In the genomic region with DNA sequence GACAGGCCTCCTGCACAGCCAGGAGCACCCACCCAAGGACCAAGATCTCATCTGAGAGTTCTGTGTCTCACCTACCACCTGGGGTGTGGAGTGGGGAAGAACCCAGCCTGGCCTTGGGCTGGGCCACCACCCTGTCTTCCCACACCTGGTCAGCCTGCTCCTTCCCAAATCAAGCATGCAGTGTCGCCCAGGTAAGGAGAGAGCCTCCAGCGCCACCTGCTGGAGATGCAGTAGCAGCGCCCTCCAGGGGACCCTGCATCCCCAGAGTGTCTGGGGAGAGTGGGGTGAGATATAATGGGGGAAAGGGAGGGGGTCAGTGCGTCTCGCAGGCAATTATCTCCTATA, we compare ENCODE assay signal across 8 cellular contexts. TPM values are rescaled to one million over a fixed set of nuclear protein-coding genes. Genes with fewer than 3 reads are reported as not detected.
A peak's percentile ranks its signal among the peaks of the same experiment; 100 is the strongest.
DNase-seq lines count a peak whose midpoint lies in the region; ATAC-seq and TF ChIP-seq lines count a peak whose summit lies in the region.

No MANE protein-coding gene starts in this region.

- no peaks in the 10 kb centered on the region for H3F3A ChIP-seq in neural cell (ENCODE audit: insufficient read depth, low read length, poor library complexity, severe bottlenecking)

- H4K20me1 ChIP-seq in neural cell (ENCODE audit: insufficient read depth) = no peaks in the 10 kb centered on the region

- DNase-seq in BE2C (peak; percentile 64), HAP-1 (ENCODE audit: low spot score in 2 of 2) (peak; percentile 54 to 76), NCI-H69 (lab: John Stamatoyannopoulos, UW) (peak; percentile 72), superior temporal gyrus (ENCODE audit: extremely low spot score) (peak; percentile 48), GOT3 (lab: John Stamatoyannopoulos, UW) (no peak)
- DNase-seq in activated CD8-positive, alpha-beta memory T cell treated with anti-CD3 and anti-CD28 coated beads, Interleukin-2, amount 50 U/mL, for 4 hours = peak; percentile 69

- H3K79me2 ChIP-seq in neural cell (replicated peaks; ENCODE audit: insufficient read depth, low read length) = no peaks in the 10 kb centered on the region

- no peak overlapping the region for H3K9ac ChIP-seq in neural cell (ENCODE audit: low read length)

- H3K4me3 ChIP-seq in BE2C (ENCODE audit: low read depth, low read length) (no peak overlapping the region), HAP-1 (no peak overlapping the region), neural cell (ENCODE audit: low read length) (no peak overlapping the region)

- H3K36me3 ChIP-seq in BE2C (no peaks in the 10 kb centered on the region), HAP-1 (replicated peaks) (no peaks in the 10 kb centered on the region), neural cell (ENCODE audit: insufficient read depth, low read length) (no peaks in the 10 kb centered on the region)

- no peak overlapping the region for H3K27ac ChIP-seq in neural cell (ENCODE audit: low read length)

- TF ChIP-seq CTCF in BE2C (IDR thresholded peaks at IDR 0.05; ENCODE audit: low read depth, low read length) (peak; percentile 80), neural cell (IDR thresholded peaks at IDR 0.05; ENCODE audit: poor library complexity, severe bottlenecking) (peak; percentile 68)

- H2AFZ ChIP-seq in neural cell (ENCODE audit: low read depth, low read length) = no peak overlapping the region

- H3K9me3 ChIP-seq in BE2C (no peaks in the 10 kb centered on the region), HAP-1 (no peaks in the 10 kb centered on the region), neural cell (ENCODE audit: low read length) (no peaks in the 10 kb centered on the region)

- H3K4me2 ChIP-seq in neural cell (ENCODE audit: low read length) = no peak overlapping the region

- peak; percentile 72 for TF ChIP-seq RAD21 in neural cell (conservative IDR thresholded peaks at IDR 0.05)

- H3K27me3 ChIP-seq in BE2C (no peaks in the 10 kb centered on the region), HAP-1 (ENCODE audit: low read depth) (peaks cover 26% of the 10 kb centered on the region), neural cell (ENCODE audit: insufficient read depth, low read depth, low read length) (peaks cover 8% of the 10 kb centered on the region)

- H3K4me1 ChIP-seq in BE2C (no peaks in the 10 kb centered on the region), HAP-1 (no peaks in the 10 kb centered on the region)

- TF ChIP-seq EP300 in neural cell (conservative IDR thresholded peaks at IDR 0.05; ENCODE audit: poor library complexity, severe bottlenecking) = no peak

- peak; percentile 94 for ATAC-seq in esophagus mucosa

- in situ Hi-C loops in HAP-1 (cut with MboI; ENCODE audit: low sequenced_read_pairs) = no loop called here

- no peaks in the 10 kb centered on the region for H3K9me2 ChIP-seq in neural cell (ENCODE audit: insufficient read depth, low read length)

TF ChIP-seq in neural cell, 6 proteins besides CTCF, POLR2A, EP300 and RAD21:
- no peak for TF ChIP-seq POLR2AphosphoS5 (IDR thresholded peaks at IDR 0.05)
- no peak for TF ChIP-seq TAF1 (IDR thresholded peaks at IDR 0.05; ENCODE audit: low read depth)
- TF ChIP-seq SMC3 (conservative IDR thresholded peaks at IDR 0.05; ENCODE audit: poor library complexity) = peak; percentile 78

RNA-seq across cellular contexts. Expression of a gene that starts 32.3 kb away (rescaled TPM):
- 48.0 TPM for polyA plus RNA-seq in BE2C (2012; ENCODE audit: insufficient read depth, insufficient read length, low read depth)
- 26.3 TPM for total RNA-seq in esophagus mucosa
- 24.9 and 34.5 TPM in 2 replicates for polyA plus RNA-seq in neural cell
- 32.8 and 38.7 TPM in 2 replicates for polyA minus RNA-seq in neural cell

RNA-seq across cellular contexts. Expression of a gene that starts 35.1 kb away (rescaled TPM):
- polyA plus RNA-seq in BE2C (2012; ENCODE audit: insufficient read depth, insufficient read length, low read depth) = 6.5 TPM
- not detected for total RNA-seq in esophagus mucosa
- not detected in 2 replicates for polyA plus RNA-seq in neural cell
- polyA minus RNA-seq in neural cell = not detected in 2 replicates

RNA-seq across cellular contexts. Expression of a gene that starts 40.6 kb away (rescaled TPM):
- polyA plus RNA-seq in BE2C (2012; ENCODE audit: insufficient read depth, insufficient read length, low read depth) = 53.3 TPM
- 26.5 TPM for total RNA-seq in esophagus mucosa
- 2.1 and 6.9 TPM in 2 replicates for polyA plus RNA-seq in neural cell
- polyA minus RNA-seq in neural cell = 2.2 and 3.5 TPM in 2 replicates

RNA-seq across cellular contexts. Expression of a gene that starts 46.3 kb away (rescaled TPM):
- 33.1 TPM for polyA plus RNA-seq in BE2C (2012; ENCODE audit: insufficient read depth, insufficient read length, low read depth)
- not detected for total RNA-seq in esophagus mucosa
- not detected in 2 replicates for polyA plus RNA-seq in neural cell
- polyA minus RNA-seq in neural cell = not detected in 2 replicates
